13 cellular contexts compared by ENCODE assay signal in genomic region chr5:131392461-131393095, GRCh38.
DNase-seq lines count a peak whose midpoint lies in the region; ATAC-seq and TF ChIP-seq lines count a peak whose summit lies in the region.
"Had no signal": no experiment of that assay in that cellular context is flagged by ENCODE, and none has a peak within 500 bp of the region (broad histone marks: within the 10 kb centered on the region; RNA-seq: fewer than 3 reads in every experiment).

No MANE protein-coding gene starts in this region.

- no peak for DNase-seq in activated CD4-positive, alpha-beta T cell treated with anti-CD3 and anti-CD28 coated beads, Interleukin-2, amount 10 ng/mL, durations not matched to agents 7 days and 5 days
- DNase-seq in activated CD4-positive, alpha-beta T cell treated with anti-CD3 and anti-CD28 coated beads for 4 hours: no peak
- no peak for DNase-seq in activated CD4-positive, alpha-beta memory T cell treated with anti-CD3 and anti-CD28 coated beads for 36 hours
- DNase-seq in dorsolateral prefrontal cortex: no peak
- DNase-seq in stimulated activated effector memory CD8-positive, alpha-beta T cell treated with anti-CD3 and anti-CD28 coated beads, Interleukin-12 subunit alpha, Interleukin-12 subunit beta, amount 100 ng/mL, for 72 hours (ENCODE audit: low spot score in 2 of 2): no peak
- no peak for DNase-seq in sigmoid colon
- no peak for DNase-seq in DMS53 treated with DMSO at 0.1 percent for 48 hours (lab: John Stamatoyannopoulos, UW; ENCODE audit: unreplicated experiment)
- no peak for DNase-seq in stimulated activated naive CD4-positive, alpha-beta T cell (lab: John Stamatoyannopoulos, UW)
- DNase-seq: GM23248; NCI-H446; stimulated activated CD4-positive, alpha-beta T cell treated with anti-CD3 and anti-CD28 coated beads, Interleukin-1b, Interleukin-23, amount 100 ng/mL, for 48 hours; trophoblast cell had no signal

- peak overlapping the region; percentile 82 for H3K27ac Mint-ChIP-seq in activated CD4-positive, alpha-beta T cell treated with anti-CD3 and anti-CD28 coated beads, Interleukin-2, amount 10 ng/mL, durations not matched to agents 7 days and 5 days
- H3K27ac Mint-ChIP-seq in activated CD4-positive, alpha-beta memory T cell treated with anti-CD3 and anti-CD28 coated beads for 36 hours: peak overlapping the region; percentile 93
- H3K27ac Mint-ChIP-seq in stimulated activated effector memory CD8-positive, alpha-beta T cell treated with anti-CD3 and anti-CD28 coated beads, Interleukin-12 subunit alpha, Interleukin-12 subunit beta, amount 100 ng/mL, for 72 hours: peak overlapping the region; percentile 80

- POLR2A ChIA-PET in activated CD4-positive, alpha-beta T cell treated with anti-CD3 and anti-CD28 coated beads, Interleukin-2, amount 10 ng/mL, durations not matched to agents 7 days and 5 days (lab: Charles Lee): no interaction called here
- POLR2A ChIA-PET in activated CD4-positive, alpha-beta memory T cell treated with anti-CD3 and anti-CD28 coated beads for 36 hours (lab: Charles Lee): interaction anchor here (1.1 to 6.2 kb wide), 4 partner anchors 11 to 227 kb away, joined by 3 to 43 read pairs (median 10); partner anchors contain the start of genes CDC42SE2 and HINT1

- H3K4me1 ChIP-seq in sigmoid colon: peaks cover 0 to 23% (median 7%) of the 10 kb centered on the region in 4 donors

- no peak overlapping the region for H3K4me3 Mint-ChIP-seq in activated CD4-positive, alpha-beta T cell treated with anti-CD3 and anti-CD28 coated beads, Interleukin-2, amount 10 ng/mL, durations not matched to agents 7 days and 5 days
- no peak overlapping the region for H3K4me3 Mint-ChIP-seq in activated CD4-positive, alpha-beta memory T cell treated with anti-CD3 and anti-CD28 coated beads for 36 hours
- peak overlapping the region; percentile 55 for H3K4me3 Mint-ChIP-seq in stimulated activated effector memory CD8-positive, alpha-beta T cell treated with anti-CD3 and anti-CD28 coated beads, Interleukin-12 subunit alpha, Interleukin-12 subunit beta, amount 100 ng/mL, for 72 hours

- ATAC-seq in stimulated activated effector memory CD8-positive, alpha-beta T cell treated with anti-CD3 and anti-CD28 coated beads, Interleukin-12 subunit alpha, Interleukin-12 subunit beta, amount 100 ng/mL, for 72 hours: no peak

- intact Hi-C loops in activated CD4-positive, alpha-beta memory T cell treated with anti-CD3 and anti-CD28 coated beads for 36 hours (cut with micrococcal nuclease): no loop called here
- intact Hi-C loops in dorsolateral prefrontal cortex (cut with DNase I): no loop called here
- intact Hi-C loops in sigmoid colon (cut with DNase I): no loop called here

- CTCF ChIA-PET in activated CD4-positive, alpha-beta T cell treated with anti-CD3 and anti-CD28 coated beads, Interleukin-2, amount 10 ng/mL, durations not matched to agents 7 days and 5 days (lab: Charles Lee): interaction anchor here (0.6 to 1.6 kb wide), 4 partner anchors 11 to 117 kb away, joined by 3 to 4 read pairs (median 4); no protein-coding TSS in a partner anchor
- CTCF ChIA-PET in activated CD4-positive, alpha-beta memory T cell treated with anti-CD3 and anti-CD28 coated beads for 36 hours (lab: Charles Lee): no interaction called here

- H3K27ac ChIP-seq in dorsolateral prefrontal cortex: peak overlapping the region in 58 of 59 donors; percentile 24 to 95 (median 85)
- no peak overlapping the region for H3K27ac ChIP-seq in sigmoid colon
- H3K27ac ChIP-seq: GM23248, neutrophil had no signal

- H3K4me3 ChIP-seq in dorsolateral prefrontal cortex (peak overlapping the region in 3 of 59 donors; percentile 26 to 40 (median 33)), sigmoid colon (no peak overlapping the region)
- H3K4me3 ChIP-seq: GM23248 had no signal

- H3K9me3 ChIP-seq in sigmoid colon: no peaks in the 10 kb centered on the region
- H3K9me3 ChIP-seq: neutrophil had no signal

- H3K4me1 Mint-ChIP-seq in activated CD4-positive, alpha-beta T cell treated with anti-CD3 and anti-CD28 coated beads, Interleukin-2, amount 10 ng/mL, durations not matched to agents 7 days and 5 days: peaks cover 82% of the 10 kb centered on the region
- H3K4me1 Mint-ChIP-seq in activated CD4-positive, alpha-beta memory T cell treated with anti-CD3 and anti-CD28 coated beads for 36 hours (ENCODE audit: low read depth): peaks cover 90% of the 10 kb centered on the region
- peaks cover 77% of the 10 kb centered on the region for H3K4me1 Mint-ChIP-seq in stimulated activated effector memory CD8-positive, alpha-beta T cell treated with anti-CD3 and anti-CD28 coated beads, Interleukin-12 subunit alpha, Interleukin-12 subunit beta, amount 100 ng/mL, for 72 hours

- no peak for TF ChIP-seq POLR2A in sigmoid colon (IDR thresholded peaks at IDR 0.05)

- H3K36me3 Mint-ChIP-seq in activated CD4-positive, alpha-beta T cell treated with anti-CD3 and anti-CD28 coated beads, Interleukin-2, amount 10 ng/mL, durations not matched to agents 7 days and 5 days (ENCODE audit: low read depth): peaks cover 81% of the 10 kb centered on the region
- peaks cover 68% of the 10 kb centered on the region for H3K36me3 Mint-ChIP-seq in activated CD4-positive, alpha-beta memory T cell treated with anti-CD3 and anti-CD28 coated beads for 36 hours
- peaks cover 100% of the 10 kb centered on the region for H3K36me3 Mint-ChIP-seq in stimulated activated effector memory CD8-positive, alpha-beta T cell treated with anti-CD3 and anti-CD28 coated beads, Interleukin-12 subunit alpha, Interleukin-12 subunit beta, amount 100 ng/mL, for 72 hours

- WGBS in sigmoid colon, 2 donors: 50 to 78% methylated on average over 5 of the region's 5 CpGs

- no peak for TF ChIP-seq CTCF in dorsolateral prefrontal cortex (IDR thresholded peaks at IDR 0.05 in 54 of 56, conservative IDR thresholded peaks at IDR 0.05 in 2 of 56; ENCODE audit: low read depth in 1 of 56, partially characterized antibody in 56 of 56)
- TF ChIP-seq CTCF in sigmoid colon (IDR thresholded peaks at IDR 0.05): no peak

- no peaks in the 10 kb centered on the region for H3K9me3 Mint-ChIP-seq in activated CD4-positive, alpha-beta T cell treated with anti-CD3 and anti-CD28 coated beads, Interleukin-2, amount 10 ng/mL, durations not matched to agents 7 days and 5 days
- H3K9me3 Mint-ChIP-seq in activated CD4-positive, alpha-beta memory T cell treated with anti-CD3 and anti-CD28 coated beads for 36 hours: no peaks in the 10 kb centered on the region
- no peaks in the 10 kb centered on the region for H3K9me3 Mint-ChIP-seq in stimulated activated effector memory CD8-positive, alpha-beta T cell treated with anti-CD3 and anti-CD28 coated beads, Interleukin-12 subunit alpha, Interleukin-12 subunit beta, amount 100 ng/mL, for 72 hours

- no peaks in the 10 kb centered on the region for H3K27me3 Mint-ChIP-seq in activated CD4-positive, alpha-beta T cell treated with anti-CD3 and anti-CD28 coated beads, Interleukin-2, amount 10 ng/mL, durations not matched to agents 7 days and 5 days
- H3K27me3 Mint-ChIP-seq in activated CD4-positive, alpha-beta memory T cell treated with anti-CD3 and anti-CD28 coated beads for 36 hours: no peaks in the 10 kb centered on the region

- no peaks in the 10 kb centered on the region for H3K27me3 ChIP-seq in dorsolateral prefrontal cortex
- no peaks in the 10 kb centered on the region for H3K27me3 ChIP-seq in sigmoid colon
- H3K27me3 ChIP-seq: neutrophil had no signal

- no peak for TF ChIP-seq EP300 in sigmoid colon (IDR thresholded peaks at IDR 0.05)

- peaks cover 0 to 33% (median 0%) of the 10 kb centered on the region in 4 donors for H3K36me3 ChIP-seq in sigmoid colon

Comparison
In these comparisons a context has a peak if more than half of its experiments do, and no peak if none do; other contexts are left out.
1. H3K27ac ChIP-seq: peak in dorsolateral prefrontal cortex (58 of 59); none in sigmoid colon (0 of 4).
2. Peak in every context shown above with its lines, with median percentiles within 50 percentile points of each other: H3K27ac Mint-ChIP-seq.